Comparison of ENCODE assay signal across 11 cellular contexts in the genomic region with DNA sequence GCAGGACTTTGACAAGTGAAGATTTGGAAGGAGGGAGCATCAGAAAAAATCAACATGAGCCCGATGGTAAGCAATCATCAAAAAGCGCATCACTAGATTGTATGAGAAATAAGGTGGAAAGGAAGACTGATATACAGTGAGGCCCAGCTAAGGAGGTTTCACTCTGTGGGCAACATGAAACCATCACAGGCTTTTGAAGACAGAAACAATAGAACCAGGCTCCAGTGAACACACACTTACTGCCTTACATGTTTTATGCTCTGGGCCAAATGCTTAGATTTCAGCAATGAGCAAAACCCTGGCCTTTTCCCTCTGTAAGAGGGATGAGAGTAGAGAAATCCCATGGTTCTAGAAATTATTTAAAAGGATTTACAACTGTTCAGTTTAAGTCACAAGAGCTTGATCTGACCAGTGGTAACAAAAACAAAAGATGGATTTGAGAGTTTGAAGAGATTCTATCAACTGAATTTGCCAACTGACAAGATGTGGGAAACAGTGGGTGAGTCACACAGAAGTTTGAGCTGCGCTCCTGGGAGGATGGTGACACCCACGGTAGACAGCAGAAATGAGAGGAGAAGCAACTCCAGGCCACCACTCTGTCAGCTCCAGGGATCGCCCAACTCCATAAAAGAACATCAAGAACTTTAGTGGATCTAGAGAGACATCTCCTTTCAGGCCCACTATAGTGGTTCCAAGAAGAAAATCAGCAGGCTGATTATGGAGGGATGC.
DNase-seq lines count a peak whose midpoint lies in the region; ATAC-seq and TF ChIP-seq lines count a peak whose summit lies in the region.
"Had no signal": no experiment of that assay in that cellular context is flagged by ENCODE, and none has a peak within 500 bp of the region (broad histone marks: within the 10 kb centered on the region; RNA-seq: fewer than 3 reads in every experiment).

No MANE protein-coding gene starts in this region.

- no peaks in the 10 kb centered on the region for H3K27me3 ChIP-seq in prostate gland (replicated peaks; ENCODE audit: insufficient read depth)
- H3K27me3 ChIP-seq: hepatocyte had no signal

- ATAC-seq in GM21381 (IDR thresholded peaks at IDR 0.05; ENCODE audit: unreplicated experiment) (peak; percentile 71), HG03342 (IDR thresholded peaks at IDR 0.05; ENCODE audit: unreplicated experiment) (peak; percentile 64), left lobe of liver (no peak)
- ATAC-seq: activated naive CD8-positive, alpha-beta T cell treated with anti-CD3 and anti-CD28 coated beads, Interleukin-2, amount 50 U/mL, for 24 hours; sciatic nerve had no signal

- intact Hi-C loops in prostate gland (cut with DNase I): no loop called here

- no peaks in the 10 kb centered on the region for H3K36me3 ChIP-seq in prostate gland

- in situ Hi-C loops in astrocyte of the spinal cord (cut with HindIII; ENCODE audit: low sequenced_read_pairs): no loop called here

- no peak for TF ChIP-seq POLR2A in prostate gland (IDR thresholded peaks at IDR 0.05)

- no peaks in the 10 kb centered on the region for H3K9me3 ChIP-seq in prostate gland

- POLR2A ChIA-PET in GM10248 (lab: Yijun Ruan, JAX): no interaction called here

- no peaks in the 10 kb centered on the region for H3K4me1 ChIP-seq in prostate gland (replicated peaks)

- DNase-seq in astrocyte of the spinal cord (ENCODE audit: low read depth, low spot score) (peak; percentile 15), prostate gland (ENCODE audit: low spot score) (no peak), GM10248 (ENCODE audit: extremely low spot score) (no peak), NCI-H1092 (lab: John Stamatoyannopoulos, UW) (no peak), left lobe of liver (ENCODE audit: low spot score) (no peak)
- DNase-seq: activated naive CD8-positive, alpha-beta T cell treated with anti-CD3 and anti-CD28 coated beads, Interleukin-2, amount 50 U/mL, for 24 hours had no signal

- TF ChIP-seq CTCF in astrocyte of the spinal cord (IDR thresholded peaks at IDR 0.05; ENCODE audit: low read depth, low read length) (no peak), prostate gland (IDR thresholded peaks at IDR 0.05) (no peak), GM10248 (IDR thresholded peaks at IDR 0.05; ENCODE audit: control extremely low read depth, extremely low read depth, low read depth, missing control alignments) (no peak)

- H3K4me3 ChIP-seq in GM08714 (ENCODE audit: low read length) (peak overlapping the region; percentile 43; the same call in 1 of the 2 replicates), astrocyte of the spinal cord (ENCODE audit: low read depth, low read length) (no peak overlapping the region), prostate gland (no peak overlapping the region)
- H3K4me3 ChIP-seq: hepatocyte had no signal

- H3K27ac ChIP-seq in prostate gland: no peak overlapping the region
- H3K27ac ChIP-seq: hepatocyte had no signal

- 77% methylated on average over 5 of the region's 5 CpGs for WGBS in prostate gland

- CTCF ChIA-PET in GM10248 (lab: Yijun Ruan, JAX): interaction anchor here (1.0 to 3.7 kb wide), 6 partner anchors 9 to 48 kb away, joined by 3 to 11 read pairs (median 4); no protein-coding TSS in a partner anchor
